17 cellular contexts compared by ENCODE assay signal in the genomic region with DNA sequence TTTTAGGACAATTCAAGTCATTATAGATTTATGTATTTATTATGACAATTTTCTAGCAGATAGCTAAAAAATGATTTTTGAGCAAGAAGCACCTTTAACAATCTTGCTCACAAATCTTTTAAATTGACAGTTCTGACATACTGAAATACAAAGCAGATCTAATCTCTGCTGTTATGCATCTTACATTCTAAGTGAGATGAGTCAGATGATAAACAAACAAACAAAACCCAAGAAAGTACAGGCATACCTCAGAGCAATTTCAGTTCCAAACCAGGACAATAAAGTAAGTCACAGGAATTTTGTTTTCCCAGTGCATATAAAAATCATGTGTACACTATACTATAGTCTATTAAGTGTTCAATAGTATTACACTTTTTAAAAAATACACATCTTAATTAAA.
DNase-seq lines count a peak whose midpoint lies in the region; ATAC-seq lines count a peak whose summit lies in the region.
"Had no signal": no experiment of that assay in that cellular context is flagged by ENCODE, and none has a peak within 500 bp of the region (broad histone marks: within the 10 kb centered on the region; RNA-seq: fewer than 3 reads in every experiment).

No MANE protein-coding gene starts in this region.

- no peak overlapping the region for H3K9ac ChIP-seq in adipocyte (ENCODE audit: low read length)
- H3K9ac ChIP-seq: BLaER1 treated with 17β-estradiol and CSF1 and Interleukin-3, amounts not matched to agents 10 nM and 100 nM had no signal

- ATAC-seq in HG03378 (IDR thresholded peaks at IDR 0.05; ENCODE audit: unreplicated experiment) (no peak), GM18873 (IDR thresholded peaks at IDR 0.05; ENCODE audit: low FRiP score, unreplicated experiment) (no peak), GM21737 (IDR thresholded peaks at IDR 0.05; ENCODE audit: unreplicated experiment) (no peak)
- ATAC-seq: CD8-positive, alpha-beta T cell; Right ventricle myocardium inferior had no signal

- H3K4me3 ChIP-seq in adipocyte (ENCODE audit: low read length) = no peak overlapping the region
- H3K4me3 ChIP-seq: BLaER1 treated with 17β-estradiol and CSF1 and Interleukin-3, amounts not matched to agents 10 nM and 100 nM had no signal

- H3K4me1 ChIP-seq in adipocyte (ENCODE audit: control insufficient read depth, insufficient read depth, low read length) = peaks cover 11% of the 10 kb centered on the region
- H3K4me1 ChIP-seq: BLaER1 treated with 17β-estradiol and CSF1 and Interleukin-3, amounts not matched to agents 10 nM and 100 nM had no signal

- DNase-seq in ELR (ENCODE audit: low read depth) = peak; percentile 55
- peak; percentile 4 for DNase-seq in LoVo (ENCODE audit: low spot score)
- peak; percentile 50 for DNase-seq in adipocyte (ENCODE audit: low read depth)
- DNase-seq in iris pigment epithelial cell (ENCODE audit: low read depth) = peak; percentile 7
- DNase-seq in cerebellar cortex (ENCODE audit: low spot score) = no peak
- DNase-seq: Calu3; CD8-positive, alpha-beta T cell; NCI-H1417; NCI-H187; NCI-H2107; NCI-H524; NCI-H82 had no signal

- H3K36me3 ChIP-seq in adipocyte (ENCODE audit: control insufficient read depth, insufficient read depth, low read length, severe bottlenecking) = no peaks in the 10 kb centered on the region
- H3K36me3 ChIP-seq: BLaER1 treated with 17β-estradiol and CSF1 and Interleukin-3, amounts not matched to agents 10 nM and 100 nM had no signal

- peaks cover 18% of the 10 kb centered on the region for H3K27me3 ChIP-seq in adipocyte (replicated peaks; ENCODE audit: control insufficient read depth, insufficient read depth, low read length)

- peaks cover 20% of the 10 kb centered on the region for H3K9me3 ChIP-seq in adipocyte (ENCODE audit: control insufficient read depth, low read length)
